In genomic region chr3:151210676-151211381, GRCh38 we compare ENCODE assay signal across 8 cellular contexts. TPM values are rescaled to one million over a fixed set of nuclear protein-coding genes. Genes with fewer than 3 reads are reported as not detected.
DNase-seq lines count a peak whose midpoint lies in the region; ATAC-seq and FAIRE-seq lines count a peak whose summit lies in the region.

No MANE protein-coding gene starts in this region.

- no peaks in the 10 kb centered on the region for H3K36me3 ChIP-seq in small intestine (ENCODE audit: control insufficient read depth in 2 of 2, insufficient read depth in 2 of 2, low read length in 2 of 2)

- peak; percentile 78 for ATAC-seq in HG03175 (IDR thresholded peaks at IDR 0.05; ENCODE audit: unreplicated experiment)
- peak in 1 of 2 donors; percentile 30 for ATAC-seq in activated naive CD4-positive, alpha-beta T cell treated with anti-CD3 and anti-CD28 coated beads, Interleukin-2, amount 50 U/mL, for 72 hours

- no peak overlapping the region for H3K4me3 Mint-ChIP-seq in activated naive CD4-positive, alpha-beta T cell treated with anti-CD3 and anti-CD28 coated beads, Interleukin-2, amount 50 U/mL, for 24 hours

- peaks cover 0 to 2% of the 10 kb centered on the region in 2 donors for H3K4me1 ChIP-seq in small intestine (ENCODE audit: control insufficient read depth in 2 of 2, insufficient read depth in 1 of 2, low read depth in 1 of 2, low read length in 1 of 2)

- peaks cover 48% of the 10 kb centered on the region for H3K4me1 Mint-ChIP-seq in activated naive CD4-positive, alpha-beta T cell treated with anti-CD3 and anti-CD28 coated beads, Interleukin-2, amount 50 U/mL, for 24 hours

- H3K27me3 ChIP-seq in small intestine (ENCODE audit: control insufficient read depth in 2 of 2, insufficient read depth in 2 of 2, low read length in 2 of 2) = no peaks in the 10 kb centered on the region

- H3K27ac Mint-ChIP-seq in activated naive CD4-positive, alpha-beta T cell treated with anti-CD3 and anti-CD28 coated beads, Interleukin-2, amount 50 U/mL, for 24 hours = peak overlapping the region; percentile 86
- H3K27ac Mint-ChIP-seq in activated naive CD4-positive, alpha-beta T cell treated with anti-CD3 and anti-CD28 coated beads, Interleukin-2, amount 50 U/mL, for 72 hours = peak overlapping the region; percentile 92 to 98

- DNase-seq in activated naive CD4-positive, alpha-beta T cell (lab: John Stamatoyannopoulos, UW) = no peak
- no peak for DNase-seq in activated naive CD4-positive, alpha-beta T cell treated with anti-CD3 and anti-CD28 coated beads, Interleukin-2, amount 50 U/mL, for 72 hours (ENCODE audit: low spot score in 2 of 2)
- peak; percentile 78 for DNase-seq in small intestine
- DNase-seq in SKM-1 treated with dmso at 0.1 percent for 144 hours (lab: John Stamatoyannopoulos, UW; ENCODE audit: unreplicated experiment) = no peak
- DNase-seq in cerebellum (ENCODE audit: low spot score) = no peak
- DNase-seq in effector CD8-positive, alpha-beta T cell (lab: John Stamatoyannopoulos, UW) = no peak

- no peaks in the 10 kb centered on the region for H3K27me3 Mint-ChIP-seq in activated naive CD4-positive, alpha-beta T cell treated with anti-CD3 and anti-CD28 coated beads, Interleukin-2, amount 50 U/mL, for 24 hours

- peak overlapping the region in 1 of 2 donors; percentile 30 for H3K4me3 ChIP-seq in small intestine (ENCODE audit: low read depth in 1 of 2, low read length in 2 of 2)

- H3K27ac ChIP-seq in small intestine (ENCODE audit: low read depth in 1 of 2, low read length in 1 of 2) = peak overlapping the region; percentile 25 to 30

- H3K9me3 Mint-ChIP-seq in activated naive CD4-positive, alpha-beta T cell treated with anti-CD3 and anti-CD28 coated beads, Interleukin-2, amount 50 U/mL, for 24 hours = no peaks in the 10 kb centered on the region
- no peaks in the 10 kb centered on the region for H3K9me3 Mint-ChIP-seq in activated naive CD4-positive, alpha-beta T cell treated with anti-CD3 and anti-CD28 coated beads, Interleukin-2, amount 50 U/mL, for 72 hours

- WGBS in small intestine, 3 donors = 12 to 29% (median 17%) methylated on average over 4 of the region's 4 CpGs

- no peaks in the 10 kb centered on the region for H3K9me3 ChIP-seq in small intestine (ENCODE audit: control insufficient read depth, low read depth)

- H3K36me3 Mint-ChIP-seq in activated naive CD4-positive, alpha-beta T cell treated with anti-CD3 and anti-CD28 coated beads, Interleukin-2, amount 50 U/mL, for 24 hours = no peaks in the 10 kb centered on the region
- no peaks in the 10 kb centered on the region for H3K36me3 Mint-ChIP-seq in activated naive CD4-positive, alpha-beta T cell treated with anti-CD3 and anti-CD28 coated beads, Interleukin-2, amount 50 U/mL, for 72 hours

- FAIRE-seq in small intestine (lab: Jason Lieb, UNC) = no peak

RNA-seq across cellular contexts. Expression of gene GPR171, which starts 7.8 kb away (rescaled TPM):
- 100 to 1,000 TPM in 1 of 2 donors, 10 to 100 TPM in 1; 31.2 to 113 TPM for total RNA-seq in activated naive CD4-positive, alpha-beta T cell treated with anti-CD3 and anti-CD28 coated beads, Interleukin-2, amount 50 U/mL, for 72 hours
- 1 to 10 TPM; 1.6 to 3.5 (median 2.4) TPM for polyA plus RNA-seq in small intestine
- not detected for total RNA-seq in cerebellum

Comparison
In these comparisons a context has a peak if more than half of its experiments do, and no peak if none do; other contexts are left out.
1. RNA of gene GPR171, which starts 7.8 kb away (total RNA-seq): 31.2 to 113 TPM in activated naive CD4-positive, alpha-beta T cell treated with anti-CD3 and anti-CD28 coated beads, Interleukin-2, amount 50 U/mL, for 72 hours; not detected in cerebellum (single experiment); every median in the first group is over 10 times any median in the second.